ENCODE assay signal across 12 cellular contexts in the genomic region with DNA sequence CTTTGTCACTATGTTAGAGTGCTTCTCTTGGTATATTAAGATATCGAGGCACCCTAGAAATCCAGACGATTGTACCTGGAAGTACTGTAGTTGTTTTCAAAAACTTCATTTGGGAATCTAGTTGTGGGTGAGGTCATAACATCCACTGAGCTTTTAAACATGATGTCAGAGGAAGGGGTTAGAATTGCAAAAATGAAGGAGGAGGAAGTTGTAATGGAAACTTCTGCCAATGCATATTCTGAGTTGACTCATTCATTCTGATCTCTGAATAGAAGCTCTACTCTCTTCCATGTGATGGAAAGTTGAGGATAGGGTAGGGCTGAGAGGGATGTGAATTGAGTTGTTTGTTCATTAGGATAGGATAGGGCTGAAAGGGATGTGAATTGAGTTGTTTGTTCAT. TPM values are rescaled to one million over a fixed set of nuclear protein-coding genes. Genes with fewer than 3 reads are reported as not detected.
DNase-seq lines count a peak whose midpoint lies in the region; ATAC-seq and TF ChIP-seq lines count a peak whose summit lies in the region.
"Had no signal": no experiment of that assay in that cellular context is flagged by ENCODE, and none has a peak within 500 bp of the region (broad histone marks: within the 10 kb centered on the region; RNA-seq: fewer than 3 reads in every experiment).

No MANE protein-coding gene starts in this region.

- peaks cover 61 to 86% of the 10 kb centered on the region in 2 donors for H3K36me3 Mint-ChIP-seq in CD4-positive, alpha-beta memory T cell
- H3K36me3 Mint-ChIP-seq in IgD-negative memory B cell (peaks cover 15% of the 10 kb centered on the region), memory B cell (peaks cover 28% of the 10 kb centered on the region)
- peaks cover 89% of the 10 kb centered on the region for H3K36me3 Mint-ChIP-seq in activated T-helper 1 cell treated with anti-CD3 and anti-CD28 coated beads, Interleukin-12 subunit alpha, Interleukin-12 subunit beta, Interleukin-2, Interleukin-4 antibody, amounts not matched to agents 30 ng/mL and 10 ng/mL and 1 ng/mL, durations not matched to agents 14 hours and 24 hours and 36 hours (ENCODE audit: low read depth)

- H3K27me3 ChIP-seq in CD4-positive, alpha-beta memory T cell (ENCODE audit: insufficient read depth, low read length) = no peaks in the 10 kb centered on the region
- no peaks in the 10 kb centered on the region for H3K27me3 ChIP-seq in WERI-Rb-1 (ENCODE audit: insufficient read depth, low read depth, severe bottlenecking)
- H3K27me3 ChIP-seq: gastroesophageal sphincter, pancreas had no signal

- intact Hi-C loops in CD4-positive, alpha-beta memory T cell (cut with micrococcal nuclease) = loop anchor here (1.0 kb wide), 1 partner anchor 9 kb away; no protein-coding TSS in a partner anchor
- intact Hi-C loops in activated T-helper 1 cell treated with anti-CD3 and anti-CD28 coated beads, Interleukin-12 subunit alpha, Interleukin-12 subunit beta, Interleukin-2, Interleukin-4 antibody, amounts not matched to agents 30 ng/mL and 10 ng/mL and 1 ng/mL, durations not matched to agents 14 hours and 24 hours and 36 hours (cut with micrococcal nuclease) = loop anchor here (1.0 to 10.0 kb wide), 12 partner anchors 20 to 1278 kb away; no protein-coding TSS in a partner anchor

- DNase-seq in CD4-positive, alpha-beta memory T cell = peak in 2 of 5 donors; percentile 25 to 47
- no peak for DNase-seq in activated T-helper 1 cell treated with anti-CD3 and anti-CD28 coated beads, Interleukin-12 subunit alpha, Interleukin-12 subunit beta, Interleukin-2, Interleukin-4 antibody, amounts not matched to agents 30 ng/mL and 10 ng/mL and 1 ng/mL, durations not matched to agents 14 hours and 24 hours and 36 hours (ENCODE audit: low spot score)
- DNase-seq in memory B cell (ENCODE audit: low spot score in 2 of 2) = no peak
- no peak for DNase-seq in WERI-Rb-1
- DNase-seq in NCI-H69 (lab: John Stamatoyannopoulos, UW) = no peak
- DNase-seq in NCI-H510A treated with DMSO at 0.1 percent for 48 hours (lab: John Stamatoyannopoulos, UW) = no peak
- no peak for DNase-seq in left lobe of liver (ENCODE audit: low spot score)
- DNase-seq: KBM-7, pancreas had no signal

- TF ChIP-seq CTCF in WERI-Rb-1 (IDR thresholded peaks at IDR 0.05; ENCODE audit: low read depth, low read length) = no peak

- POLR2A ChIA-PET in CD4-positive, alpha-beta memory T cell (lab: Charles Lee; ENCODE audit: partially characterized antibody) = interaction anchor here (0.7 to 15.5 kb wide), 13 partner anchors 23 to 105 kb away, joined by 3 to 1106 read pairs (median 5); no protein-coding TSS in a partner anchor

- H3K27ac Mint-ChIP-seq in CD4-positive, alpha-beta memory T cell = peak overlapping the region; percentile 93 to 100 (median 95)
- peak overlapping the region; percentile 95 to 97 (median 97) for H3K27ac Mint-ChIP-seq in IgD-negative memory B cell
- peak overlapping the region; percentile 93 for H3K27ac Mint-ChIP-seq in activated T-helper 1 cell treated with anti-CD3 and anti-CD28 coated beads, Interleukin-12 subunit alpha, Interleukin-12 subunit beta, Interleukin-2, Interleukin-4 antibody, amounts not matched to agents 30 ng/mL and 10 ng/mL and 1 ng/mL, durations not matched to agents 14 hours and 24 hours and 36 hours
- H3K27ac Mint-ChIP-seq in memory B cell = peak overlapping the region; percentile 94

- H3K27me3 Mint-ChIP-seq in CD4-positive, alpha-beta memory T cell = no peaks in the 10 kb centered on the region
- H3K27me3 Mint-ChIP-seq in IgD-negative memory B cell (no peaks in the 10 kb centered on the region), memory B cell (no peaks in the 10 kb centered on the region)
- no peaks in the 10 kb centered on the region for H3K27me3 Mint-ChIP-seq in activated T-helper 1 cell treated with anti-CD3 and anti-CD28 coated beads, Interleukin-12 subunit alpha, Interleukin-12 subunit beta, Interleukin-2, Interleukin-4 antibody, amounts not matched to agents 30 ng/mL and 10 ng/mL and 1 ng/mL, durations not matched to agents 14 hours and 24 hours and 36 hours (ENCODE audit: insufficient read depth)

- CTCF ChIA-PET in CD4-positive, alpha-beta memory T cell (lab: Charles Lee; ENCODE audit: partially characterized antibody) = interaction anchor here (1.1 to 10.3 kb wide), 6 partner anchors 8 to 159 kb away, joined by 3 to 151 read pairs (median 6); no protein-coding TSS in a partner anchor

- H3K9me3 ChIP-seq in CD4-positive, alpha-beta memory T cell (ENCODE audit: control insufficient read depth in 1 of 2, low read length in 2 of 2) = no peaks in the 10 kb centered on the region
- no peaks in the 10 kb centered on the region for H3K9me3 ChIP-seq in WERI-Rb-1 (ENCODE audit: severe bottlenecking)
- H3K9me3 ChIP-seq: gastroesophageal sphincter, pancreas had no signal

- H3K36me3 ChIP-seq in CD4-positive, alpha-beta memory T cell (ENCODE audit: insufficient read depth, low read length) = peaks cover 6% of the 10 kb centered on the region
- H3K36me3 ChIP-seq in WERI-Rb-1 = no peaks in the 10 kb centered on the region
- H3K36me3 ChIP-seq: gastroesophageal sphincter, pancreas had no signal

- peak overlapping the region; percentile 73 for H3K27ac ChIP-seq in CD4-positive, alpha-beta memory T cell (ENCODE audit: low read depth, low read length)
- H3K27ac ChIP-seq in WERI-Rb-1 = no peak overlapping the region
- H3K27ac ChIP-seq: pancreas had no signal

- H3K4me3 ChIP-seq in CD4-positive, alpha-beta memory T cell (ENCODE audit: low read length in 2 of 2) = no peak overlapping the region
- H3K4me3 ChIP-seq in WERI-Rb-1 (ENCODE audit: low read depth, low read length) = no peak overlapping the region
- H3K4me3 ChIP-seq: gastroesophageal sphincter, pancreas had no signal

- peaks cover 78 to 99% (median 89%) of the 10 kb centered on the region in 4 donors for H3K4me1 Mint-ChIP-seq in CD4-positive, alpha-beta memory T cell
- H3K4me1 Mint-ChIP-seq in IgD-negative memory B cell (peaks cover 75 to 89% (median 80%) of the 10 kb centered on the region in 3 donors), memory B cell (peaks cover 67% of the 10 kb centered on the region)
- H3K4me1 Mint-ChIP-seq in activated T-helper 1 cell treated with anti-CD3 and anti-CD28 coated beads, Interleukin-12 subunit alpha, Interleukin-12 subunit beta, Interleukin-2, Interleukin-4 antibody, amounts not matched to agents 30 ng/mL and 10 ng/mL and 1 ng/mL, durations not matched to agents 14 hours and 24 hours and 36 hours (ENCODE audit: low read depth) = peaks cover 97% of the 10 kb centered on the region

- ATAC-seq in memory B cell (ENCODE audit: low read depth) (no peak), left lobe of liver (no peak)
- ATAC-seq: gastroesophageal sphincter, left colon, pancreas had no signal

- peaks cover 0 to 3% (median 0%) of the 10 kb centered on the region in 8 donors for H3K9me3 Mint-ChIP-seq in CD4-positive, alpha-beta memory T cell
- H3K9me3 Mint-ChIP-seq in IgD-negative memory B cell (no peaks in the 10 kb centered on the region), memory B cell (no peaks in the 10 kb centered on the region)
- no peaks in the 10 kb centered on the region for H3K9me3 Mint-ChIP-seq in activated T-helper 1 cell treated with anti-CD3 and anti-CD28 coated beads, Interleukin-12 subunit alpha, Interleukin-12 subunit beta, Interleukin-2, Interleukin-4 antibody, amounts not matched to agents 30 ng/mL and 10 ng/mL and 1 ng/mL, durations not matched to agents 14 hours and 24 hours and 36 hours

- peaks cover 97% of the 10 kb centered on the region for H3K4me1 ChIP-seq in CD4-positive, alpha-beta memory T cell (ENCODE audit: insufficient read depth, low read length)

- H3K4me3 Mint-ChIP-seq in CD4-positive, alpha-beta memory T cell = peak overlapping the region; percentile 83 to 99 (median 98)
- H3K4me3 Mint-ChIP-seq in IgD-negative memory B cell (peak overlapping the region in 3 of 4 donors; percentile 90 to 96 (median 91)), memory B cell (peak overlapping the region; percentile 73)
- H3K4me3 Mint-ChIP-seq in activated T-helper 1 cell treated with anti-CD3 and anti-CD28 coated beads, Interleukin-12 subunit alpha, Interleukin-12 subunit beta, Interleukin-2, Interleukin-4 antibody, amounts not matched to agents 30 ng/mL and 10 ng/mL and 1 ng/mL, durations not matched to agents 14 hours and 24 hours and 36 hours = peak overlapping the region; percentile 97

RNA-seq across cellular contexts. Expression of gene CD44, which starts 7.7 kb away (rescaled TPM):
- total RNA-seq in CD4-positive, alpha-beta memory T cell = 100 to 1,000 TPM; 808 to 809 TPM
- 100 to 1,000 TPM; 390 to 554 TPM for polyA plus RNA-seq in CD4-positive, alpha-beta memory T cell
- polyA plus RNA-seq in IgD-negative memory B cell = 176 TPM
- total RNA-seq in activated T-helper 1 cell treated with anti-CD3 and anti-CD28 coated beads, Interleukin-12 subunit alpha, Interleukin-12 subunit beta, Interleukin-2, Interleukin-4 antibody, amounts not matched to agents 30 ng/mL and 10 ng/mL and 1 ng/mL, durations not matched to agents 14 hours and 24 hours and 36 hours = 547 and 550 TPM in 2 replicates
- 11.7 TPM for total RNA-seq in left lobe of liver

Comparison
In these comparisons a context has a peak if more than half of its experiments do, and no peak if none do; other contexts are left out.
1. RNA of gene CD44, which starts 7.7 kb away (total RNA-seq): 808 to 809 TPM in CD4-positive, alpha-beta memory T cell and 547 to 550 TPM in activated T-helper 1 cell treated with anti-CD3 and anti-CD28 coated beads, Interleukin-12 subunit alpha, Interleukin-12 subunit beta, Interleukin-2, Interleukin-4 antibody, amounts not matched to agents 30 ng/mL and 10 ng/mL and 1 ng/mL, durations not matched to agents 14 hours and 24 hours and 36 hours; 11.7 TPM in left lobe of liver (single experiment); every median in the first group is over 10 times any median in the second.
2. Peak in every context shown above with its lines, with median percentiles within 50 percentile points of each other: H3K27ac Mint-ChIP-seq and H3K4me3 Mint-ChIP-seq.